Comparison of ENCODE assay signal across 30 cellular contexts in the genomic region with DNA sequence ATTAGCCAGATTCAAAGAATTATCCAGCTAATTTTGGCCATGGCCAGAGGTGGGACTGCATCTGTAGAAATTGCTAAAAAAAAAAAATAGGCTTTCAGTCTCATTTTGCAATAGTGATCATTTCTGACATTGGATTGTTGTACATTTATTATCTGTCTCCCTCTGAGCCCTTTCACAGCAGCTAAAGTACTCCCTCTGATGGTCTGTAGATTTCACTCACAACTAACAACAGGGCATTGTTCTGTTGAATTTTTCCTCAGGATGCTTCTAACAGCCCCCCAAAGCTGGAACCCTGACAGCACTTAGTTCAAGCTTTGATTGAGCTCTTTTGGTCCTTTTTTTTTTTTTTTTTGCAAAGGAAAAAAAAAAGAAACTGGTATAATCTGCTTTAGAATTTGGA.
DNase-seq lines count a peak whose midpoint lies in the region; TF ChIP-seq lines count a peak whose summit lies in the region.
"Had no signal": no experiment of that assay in that cellular context is flagged by ENCODE, and none has a peak within 500 bp of the region (broad histone marks: within the 10 kb centered on the region; RNA-seq: fewer than 3 reads in every experiment).

No MANE protein-coding gene starts in this region.

- intact Hi-C loops in testis (cut with DNase I; ENCODE audit: low total_unique reads), result no loop called here

- H3K4me1 ChIP-seq in testis, result no peaks in the 10 kb centered on the region
- H3K4me1 ChIP-seq: gastrocnemius medialis, SJSA1, upper lobe of right lung had no signal

- no peak overlapping the region for H3K4me3 ChIP-seq in testis
- H3K4me3 ChIP-seq: gastrocnemius medialis, K562, MG63, pancreas, SJSA1, skin epidermis, upper lobe of right lung had no signal

- no peak overlapping the region for H3K27ac ChIP-seq in testis
- H3K27ac ChIP-seq: gastrocnemius medialis, pancreas, SJSA1, skin epidermis, upper lobe of right lung, WERI-Rb-1 had no signal

- no peak for TF ChIP-seq POLR2A in testis (IDR thresholded peaks at IDR 0.05)

- peak; percentile 16 for DNase-seq in NCI-H2171 treated with DMSO at 0.1 percent for 48 hours (lab: John Stamatoyannopoulos, UW)
- no peak for DNase-seq in NCI-H2171 (lab: John Stamatoyannopoulos, UW)
- DNase-seq in NCI-H69 (lab: John Stamatoyannopoulos, UW), result peak; percentile 48
- peak; percentile 30 for DNase-seq in globus pallidus (ENCODE audit: low spot score)
- peak; percentile 15 for DNase-seq in testis
- no peak for DNase-seq in DMS153 treated with DMSO at 0.1 percent for 48 hours (lab: John Stamatoyannopoulos, UW; ENCODE audit: unreplicated experiment)
- DNase-seq in NOMO-1 (lab: John Stamatoyannopoulos, UW; ENCODE audit: unreplicated experiment in 2 of 2), result no peak
- no peak for DNase-seq in activated T-cell treated with anti-CD3 and anti-CD28 coated beads, Interleukin-2, amount 50 U/mL, for 48 hours
- DNase-seq: 8988T; activated CD4-positive, alpha-beta T cell treated with anti-CD3 and anti-CD28 coated beads for 48 hours; activated effector memory CD4-positive, alpha-beta T cell treated with anti-CD3 and anti-CD28 coated beads, Interleukin-2, amount 50 U/mL, for 16 hours; anterior cingulate cortex; CD4-positive, CD25-positive, alpha-beta regulatory T cell; DMS 273 treated with DMSO at 0.1 percent for 48 hours; gastrocnemius medialis; GOT3; mammary epithelial cell; MG63; nephron progenitor cell; pancreas; retina; RPMI8226; stimulated activated naive B cell treated with anti-CD40 and anti-IgM and Interleukin-4, amounts not matched to agents 10 μg/mL and 1 μg/mL and 100 μg/mL, for 72 hours; substantia nigra; T1000; upper lobe of right lung; WERI-Rb-1 had no signal

- H3K36me3 ChIP-seq in testis (ENCODE audit: low read depth, missing control alignments), result no peaks in the 10 kb centered on the region
- H3K36me3 ChIP-seq: gastrocnemius medialis, MG63, pancreas, SJSA1, upper lobe of right lung, WERI-Rb-1 had no signal

- no peak for TF ChIP-seq CTCF in testis (IDR thresholded peaks at IDR 0.05)

- H3K9me3 ChIP-seq in testis, result no peaks in the 10 kb centered on the region
- H3K9me3 ChIP-seq: gastrocnemius medialis, MG63, pancreas, SJSA1, upper lobe of right lung had no signal

- no peaks in the 10 kb centered on the region for H3K27me3 ChIP-seq in testis
- H3K27me3 ChIP-seq: gastrocnemius medialis, MG63, pancreas, SJSA1, upper lobe of right lung had no signal

Comparison
In these comparisons a context has a peak if more than half of its experiments do, and no peak if none do; other contexts are left out.
1. DNase-seq: peak in NCI-H2171 treated with DMSO at 0.1 percent for 48 hours (single experiment), NCI-H69 (single experiment), globus pallidus (single experiment) and testis (single experiment); none in NCI-H2171 (single experiment), DMS153 treated with DMSO at 0.1 percent for 48 hours (single experiment), NOMO-1 (0 of 2) and activated T-cell treated with anti-CD3 and anti-CD28 coated beads, Interleukin-2, amount 50 U/mL, for 48 hours (0 of 2).